Comparison of ENCODE assay signal across 1 cellular context in genomic region chr4:10018818-10019438, GRCh38.
A peak's percentile ranks its signal among the peaks of the same experiment; 100 is the strongest.
TF ChIP-seq lines count a peak whose summit lies in the region.

No MANE protein-coding gene starts in this region.

TF ChIP-seq in K562, 482 proteins besides CTCF, POLR2A, EP300 and RAD21 (continued from another document and continues in another):
- TF ChIP-seq CLOCK (CRISPR knock-in tag; IDR thresholded peaks at IDR 0.05; ENCODE audit: borderline replicate concordance) (no peak), HMGN3 (IDR thresholded peaks at IDR 0.05; ENCODE audit: borderline replicate concordance, extremely low read depth, insufficient read length, low read depth, low read length) (no peak), CC2D1A (IDR thresholded peaks at IDR 0.05) (peak; percentile 69; the same call in 1 of the 2 replicates), RBM25 (IDR thresholded peaks at IDR 0.05; ENCODE audit: low read depth, low read length, severe bottlenecking) (no peak), RBM34 (IDR thresholded peaks at IDR 0.05; ENCODE audit: borderline replicate concordance, insufficient read depth, low read length) (no peak), PURB (CRISPR knock-in tag; IDR thresholded peaks at IDR 0.05; ENCODE audit: low read depth) (no peak), PTTG1 (tag; IDR thresholded peaks at IDR 0.05; ENCODE audit: low read depth) (no peak), HCFC1 (IDR thresholded peaks at IDR 0.05; ENCODE audit: low read depth, low read length) (no peak), ZNF695 (CRISPR knock-in tag; IDR thresholded peaks at IDR 0.05) (no peak), CCAR2 (IDR thresholded peaks at IDR 0.05; ENCODE audit: low read depth, low read length) (no peak), EGR1 (conservative IDR thresholded peaks at IDR 0.05) (no peak), KLF6 (CRISPR knock-in tag; IDR thresholded peaks at IDR 0.05; ENCODE audit: borderline replicate concordance) (0 out of 2 replicates have a peak, but pooled peaks have one; percentile 65), BACH1 (tag; IDR thresholded peaks at IDR 0.05) (no peak), TCFL5 (CRISPR knock-in tag; conservative IDR thresholded peaks at IDR 0.05) (no peak), NR2F6 (CRISPR knock-in tag; IDR thresholded peaks at IDR 0.05) (no peak), TAF7 (tag; IDR thresholded peaks at IDR 0.05) (no peak), RBFOX2 (IDR thresholded peaks at IDR 0.05; ENCODE audit: low read depth, low read length) (peak; percentile 79), RNF219 (CRISPR knock-in tag; IDR thresholded peaks at IDR 0.05) (no peak), SAFB2 (IDR thresholded peaks at IDR 0.05; ENCODE audit: borderline replicate concordance, low read depth, low read length, severe bottlenecking) (no peak), TRIM24 (IDR thresholded peaks at IDR 0.05) (no peak), ZNF347 (CRISPR knock-in tag; IDR thresholded peaks at IDR 0.05; ENCODE audit: low read depth) (no peak), KDM4B (IDR thresholded peaks at IDR 0.05; ENCODE audit: borderline replicate concordance in 2 of 2, low read depth in 1 of 2) (peak in 1 of 2 experiments; percentile 57; a peak in 1 of 4 replicates), SFPQ (IDR thresholded peaks at IDR 0.05; ENCODE audit: low read depth, low read length) (no peak), TSHZ1 (CRISPR knock-in tag; IDR thresholded peaks at IDR 0.05) (no peak), ZNF165 (CRISPR knock-in tag; IDR thresholded peaks at IDR 0.05; ENCODE audit: borderline replicate concordance) (no peak), CHCHD3 (CRISPR knock-in tag; IDR thresholded peaks at IDR 0.05) (no peak), UBTF (IDR thresholded peaks at IDR 0.05; ENCODE audit: borderline replicate concordance in 1 of 2, low read depth in 2 of 2, low read length in 2 of 2) (no peak), ZNF175 (CRISPR knock-in tag; IDR thresholded peaks at IDR 0.05; ENCODE audit: low read depth) (no peak; the same call in 1 of the 2 replicates), POLR2AphosphoS5 (IDR thresholded peaks at IDR 0.05; ENCODE audit: control insufficient read depth, insufficient read depth, low read depth, low read length) (no peak), MTA3 (IDR thresholded peaks at IDR 0.05; ENCODE audit: borderline replicate concordance) (peak; percentile 58; the same call in 1 of the 2 replicates), ZNF79 (CRISPR knock-in tag; IDR thresholded peaks at IDR 0.05; ENCODE audit: low read depth) (no peak), ZNF77 (CRISPR knock-in tag; IDR thresholded peaks at IDR 0.05) (no peak), CHAMP1 (IDR thresholded peaks at IDR 0.05) (no peak), ZNF23 (CRISPR knock-in tag; IDR thresholded peaks at IDR 0.05) (no peak)
- TF ChIP-seq, protein P1, sequence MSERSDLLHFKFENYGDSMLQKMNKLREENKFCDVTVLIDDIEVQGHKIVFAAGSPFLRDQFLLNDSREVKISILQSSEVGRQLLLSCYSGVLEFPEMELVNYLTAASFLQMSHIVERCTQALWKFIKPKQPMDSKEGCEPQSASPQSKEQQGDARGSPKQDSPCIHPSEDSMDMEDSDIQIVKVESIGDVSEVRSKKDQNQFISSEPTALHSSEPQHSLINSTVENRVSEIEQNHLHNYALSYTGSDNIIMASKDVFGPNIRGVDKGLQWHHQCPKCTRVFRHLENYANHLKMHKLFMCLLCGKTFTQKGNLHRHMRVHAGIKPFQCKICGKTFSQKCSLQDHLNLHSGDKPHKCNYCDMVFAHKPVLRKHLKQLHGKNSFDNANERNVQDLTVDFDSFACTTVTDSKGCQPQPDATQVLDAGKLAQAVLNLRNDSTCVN (CRISPR knock-in tag; IDR thresholded peaks at IDR 0.05), result no peak
- TF ChIP-seq, protein P2, sequence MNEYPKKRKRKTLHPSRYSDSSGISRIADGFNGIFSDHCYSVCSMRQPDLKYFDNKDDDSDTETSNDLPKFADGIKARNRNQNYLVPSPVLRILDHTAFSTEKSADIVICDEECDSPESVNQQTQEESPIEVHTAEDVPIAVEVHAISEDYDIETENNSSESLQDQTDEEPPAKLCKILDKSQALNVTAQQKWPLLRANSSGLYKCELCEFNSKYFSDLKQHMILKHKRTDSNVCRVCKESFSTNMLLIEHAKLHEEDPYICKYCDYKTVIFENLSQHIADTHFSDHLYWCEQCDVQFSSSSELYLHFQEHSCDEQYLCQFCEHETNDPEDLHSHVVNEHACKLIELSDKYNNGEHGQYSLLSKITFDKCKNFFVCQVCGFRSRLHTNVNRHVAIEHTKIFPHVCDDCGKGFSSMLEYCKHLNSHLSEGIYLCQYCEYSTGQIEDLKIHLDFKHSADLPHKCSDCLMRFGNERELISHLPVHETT (CRISPR knock-in tag; conservative IDR thresholded peaks at IDR 0.05 in 1 of 2, IDR thresholded peaks at IDR 0.05 in 1 of 2), result 0 out of 4 replicates have a peak, but pooled peaks of 1 of the 2 experiments have one; percentile 22
- TF ChIP-seq, protein P3, sequence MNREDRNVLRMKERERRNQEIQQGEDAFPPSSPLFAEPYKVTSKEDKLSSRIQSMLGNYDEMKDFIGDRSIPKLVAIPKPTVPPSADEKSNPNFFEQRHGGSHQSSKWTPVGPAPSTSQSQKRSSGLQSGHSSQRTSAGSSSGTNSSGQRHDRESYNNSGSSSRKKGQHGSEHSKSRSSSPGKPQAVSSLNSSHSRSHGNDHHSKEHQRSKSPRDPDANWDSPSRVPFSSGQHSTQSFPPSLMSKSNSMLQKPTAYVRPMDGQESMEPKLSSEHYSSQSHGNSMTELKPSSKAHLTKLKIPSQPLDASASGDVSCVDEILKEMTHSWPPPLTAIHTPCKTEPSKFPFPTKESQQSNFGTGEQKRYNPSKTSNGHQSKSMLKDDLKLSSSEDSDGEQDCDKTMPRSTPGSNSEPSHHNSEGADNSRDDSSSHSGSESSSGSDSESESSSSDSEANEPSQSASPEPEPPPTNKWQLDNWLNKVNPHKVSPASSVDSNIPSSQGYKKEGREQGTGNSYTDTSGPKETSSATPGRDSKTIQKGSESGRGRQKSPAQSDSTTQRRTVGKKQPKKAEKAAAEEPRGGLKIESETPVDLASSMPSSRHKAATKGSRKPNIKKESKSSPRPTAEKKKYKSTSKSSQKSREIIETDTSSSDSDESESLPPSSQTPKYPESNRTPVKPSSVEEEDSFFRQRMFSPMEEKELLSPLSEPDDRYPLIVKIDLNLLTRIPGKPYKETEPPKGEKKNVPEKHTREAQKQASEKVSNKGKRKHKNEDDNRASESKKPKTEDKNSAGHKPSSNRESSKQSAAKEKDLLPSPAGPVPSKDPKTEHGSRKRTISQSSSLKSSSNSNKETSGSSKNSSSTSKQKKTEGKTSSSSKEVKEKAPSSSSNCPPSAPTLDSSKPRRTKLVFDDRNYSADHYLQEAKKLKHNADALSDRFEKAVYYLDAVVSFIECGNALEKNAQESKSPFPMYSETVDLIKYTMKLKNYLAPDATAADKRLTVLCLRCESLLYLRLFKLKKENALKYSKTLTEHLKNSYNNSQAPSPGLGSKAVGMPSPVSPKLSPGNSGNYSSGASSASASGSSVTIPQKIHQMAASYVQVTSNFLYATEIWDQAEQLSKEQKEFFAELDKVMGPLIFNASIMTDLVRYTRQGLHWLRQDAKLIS (CRISPR knock-in tag; IDR thresholded peaks at IDR 0.05), result peak; percentile 59; the same call in 1 of the 2 replicates
